ENCODE assay signal across 8 cellular contexts in genomic region chr22:42443240-42444059, GRCh38. TPM values are rescaled to one million over a fixed set of nuclear protein-coding genes. Genes with fewer than 3 reads are reported as not detected.
DNase-seq lines count a peak whose midpoint lies in the region; ATAC-seq, FAIRE-seq and TF ChIP-seq lines count a peak whose summit lies in the region.

No MANE protein-coding gene starts in this region.

- ATAC-seq in activated naive CD4-positive, alpha-beta T cell treated with anti-CD3 and anti-CD28 coated beads, Interleukin-2, amount 50 U/mL, for 72 hours: peak; percentile 29 to 64
- ATAC-seq in HepG2 (peak; percentile 23), GM19397 (IDR thresholded peaks at IDR 0.05; ENCODE audit: unreplicated experiment) (no peak)

- in situ Hi-C loops in HepG2 (cut with HindIII; ENCODE audit: extremely low pct_ligation_motif_present, low pct_unique_long_range_greater_than_20kb): loop anchor here (5.0 to 25.0 kb wide), 2 partner anchors 276 to 481 kb away; partner anchors contain the start of genes SEPTIN3 and SMIM45

- no peak for FAIRE-seq in HepG2 (lab: Jason Lieb, UNC)

- intact Hi-C loops in HepG2 (cut with micrococcal nuclease; ENCODE audit: unreplicated experiment) (no loop called here), tibial artery (cut with DNase I; ENCODE audit: low total_unique reads) (no loop called here)

- H3K27ac ChIP-seq in HepG2 (ENCODE audit: extremely low read length, insufficient read depth, low read length) (no peak overlapping the region), tibial artery (peak overlapping the region; percentile 60 to 66)

- TF ChIP-seq EP300 in HepG2 (IDR thresholded peaks at IDR 0.05; ENCODE audit: low read depth in 2 of 2, low read length in 2 of 2) (no peak), HepG2 (CRISPR knock-in tag; IDR thresholded peaks at IDR 0.05; ENCODE audit: borderline replicate concordance) (no peak)

- H3K36me3 Mint-ChIP-seq in activated naive CD4-positive, alpha-beta T cell treated with anti-CD3 and anti-CD28 coated beads, Interleukin-2, amount 50 U/mL, for 72 hours: no peaks in the 10 kb centered on the region

- peak overlapping the region in 1 of 3 experiments; percentile 57; a peak in 1 of 6 replicates for H3K4me3 ChIP-seq in HepG2 (replicated peaks in 1 of 3; ENCODE audit: insufficient read depth in 1 of 3, low read depth in 2 of 3, low read length in 3 of 3)
- H3K4me3 ChIP-seq in tibial artery: peak overlapping the region; percentile 40 to 52

- H3K4me2 ChIP-seq in HepG2 (ENCODE audit: low read depth, low read length): peak overlapping the region; percentile 78

- POLR2A ChIA-PET in HepG2 (lab: Yijun Ruan, JAX): no interaction called here

- 14% methylated on average over 2 of the region's 6 CpGs for WGBS in HepG2 (ENCODE audit: low lambda C conversion rate)

- BruUV-seq in HepG2 (replicated peaks; lab: Mats Ljungman, UMichigan): no TSS peak

- TF ChIP-seq RAD21 in HepG2 (CRISPR knock-in tag; IDR thresholded peaks at IDR 0.05): no peak

- H3K27ac Mint-ChIP-seq in activated naive CD4-positive, alpha-beta T cell treated with anti-CD3 and anti-CD28 coated beads, Interleukin-2, amount 50 U/mL, for 72 hours: peak overlapping the region; percentile 22 to 82

- no peak for TF ChIP-seq CTCF in HepG2 (CRISPR knock-in tag; IDR thresholded peaks at IDR 0.05)
- no peak for TF ChIP-seq CTCF in tibial artery (IDR thresholded peaks at IDR 0.05)

- no peaks in the 10 kb centered on the region for H3K36me3 ChIP-seq in HepG2 (replicated peaks in 1 of 2; ENCODE audit: control insufficient read depth in 1 of 2, insufficient read depth in 2 of 2, low read length in 2 of 2)
- H3K36me3 ChIP-seq in tibial artery: no peaks in the 10 kb centered on the region

- H3K9me3 ChIP-seq in HepG2 (ENCODE audit: low read length) (no peaks in the 10 kb centered on the region), tibial artery (no peaks in the 10 kb centered on the region)

- no peaks in the 10 kb centered on the region for H3K79me2 ChIP-seq in HepG2 (ENCODE audit: insufficient read depth, low read length)

- peak overlapping the region; percentile 93 for H2AFZ ChIP-seq in HepG2 (ENCODE audit: low read length)

- CTCF ChIA-PET in HepG2 (lab: Yijun Ruan, JAX; ENCODE audit: low intra/inter-chr PET ratio, low total read pairs): interaction anchor here (1.4 kb wide), 1 partner anchor 326 kb away, joined by 4 read pairs; no protein-coding TSS in a partner anchor

- H4K20me1 ChIP-seq in HepG2 (ENCODE audit: insufficient read depth, low read length): no peaks in the 10 kb centered on the region

- no peaks in the 10 kb centered on the region for H3K9me3 Mint-ChIP-seq in activated naive CD4-positive, alpha-beta T cell treated with anti-CD3 and anti-CD28 coated beads, Interleukin-2, amount 50 U/mL, for 72 hours

- peaks cover 1 to 41% of the 10 kb centered on the region in 2 experiments; a peak in 4 of 5 replicates for H3K27me3 ChIP-seq in HepG2 (ENCODE audit: control insufficient read depth in 1 of 2, insufficient read depth in 2 of 2, low read length in 2 of 2)
- H3K27me3 ChIP-seq in tibial artery: peaks cover 0 to 16% of the 10 kb centered on the region in 2 donors

- DNase-seq in activated CD4-positive, alpha-beta T cell treated with anti-CD3 and anti-CD28 coated beads for 48 hours: peak; percentile 43
- no peak for DNase-seq in activated CD4-positive, alpha-beta T cell treated with anti-CD3 and anti-CD28 coated beads for 1 hour
- no peak for DNase-seq in activated naive CD4-positive, alpha-beta T cell treated with anti-CD3 and anti-CD28 coated beads, Interleukin-2, amount 50 U/mL, for 72 hours (ENCODE audit: low spot score in 2 of 2)
- DNase-seq in HepG2 (ENCODE audit: low spot score) (no peak), tibial artery (no peak), NCI-H82 (lab: John Stamatoyannopoulos, UW) (no peak), AML-193 (lab: John Stamatoyannopoulos, UW) (no peak)

- no peak for TF ChIP-seq POLR2A in HepG2 (IDR thresholded peaks at IDR 0.05; ENCODE audit: insufficient read depth in 1 of 2, low read depth in 2 of 2, low read length in 2 of 2)

- peaks cover 20% of the 10 kb centered on the region for H3K4me1 ChIP-seq in HepG2 (ENCODE audit: insufficient read depth, low read length)
- peaks cover 0 to 27% (median 17%) of the 10 kb centered on the region in 4 donors for H3K4me1 ChIP-seq in tibial artery

- H3K9ac ChIP-seq in HepG2 (ENCODE audit: insufficient read depth, low read depth, low read length): no peak overlapping the region

TF ChIP-seq in HepG2, 621 proteins besides CTCF, POLR2A, EP300 and RAD21:
- peak; percentile 47; the same call in 1 of the 2 replicates for TF ChIP-seq MAFF (IDR thresholded peaks at IDR 0.05; ENCODE audit: low read depth, low read length)
- no peak for TF ChIP-seq KAT2B (IDR thresholded peaks at IDR 0.05; ENCODE audit: borderline replicate concordance, low read depth, low read length)
- TF ChIP-seq ZNF770 (CRISPR knock-in tag; IDR thresholded peaks at IDR 0.05): peak; percentile 28; the same call in 1 of the 2 replicates
- peak in 1 of 2 experiments; percentile 59; a peak in 2 of 4 replicates for TF ChIP-seq MAFK (conservative IDR thresholded peaks at IDR 0.05 in 1 of 2, IDR thresholded peaks at IDR 0.05 in 1 of 2; ENCODE audit: low read length in 2 of 2)
- TF ChIP-seq SRF (IDR thresholded peaks at IDR 0.05; ENCODE audit: low read depth, low read length): no peak
TF ChIP-seq in HepG2: peak in this region for 3.

RNA-seq across cellular contexts. Expression of gene NFAM1, which starts 11.2 kb away (rescaled TPM):
- total RNA-seq in activated naive CD4-positive, alpha-beta T cell treated with anti-CD3 and anti-CD28 coated beads, Interleukin-2, amount 50 U/mL, for 72 hours: under 1 TPM; 0.07 to 0.54 TPM
- total RNA-seq in HepG2 (2016; rRNA removed; fragmentation: Illumina TruSeq; extraction: Trizol): not detected in 2 replicates
- not detected in 2 replicates for total RNA-seq in HepG2 (2016; cell fraction: cytosol; rRNA removed; fragmentation: Illumina TruSeq; extraction: Trizol; ENCODE audit: low read depth)
- not detected in 2 replicates for total RNA-seq in HepG2 (2016; cell fraction: insoluble cytoplasmic fraction; rRNA removed; fragmentation: Illumina TruSeq; extraction: Trizol)
- not detected in 2 replicates for total RNA-seq in HepG2 (2016; cell fraction: membrane; rRNA removed; fragmentation: Illumina TruSeq; extraction: Trizol)
- not detected in 2 replicates for total RNA-seq in HepG2 (2016; cell fraction: nucleus; rRNA removed; fragmentation: Illumina TruSeq; extraction: Trizol)
- polyA plus RNA-seq in HepG2 (2011; rRNA removed): 0.03 and 0.10 TPM in 2 replicates
- 0.01 TPM in 2 replicates for polyA plus RNA-seq in HepG2 (2011; cell fraction: cytosol; rRNA removed)
- 0.05 TPM in 1 of 2 replicates, not detected in the other for polyA plus RNA-seq in HepG2 (2011; cell fraction: nucleus; rRNA removed)
- polyA plus RNA-seq in HepG2 (2012): 0.24 and 0.35 TPM in 2 replicates
- not detected in 2 replicates for polyA plus RNA-seq in HepG2 (2016; cell fraction: cytosol; fragmentation: Illumina TruSeq; extraction: Trizol; ENCODE audit: low read depth)
- not detected in 2 replicates for polyA plus RNA-seq in HepG2 (2016; cell fraction: insoluble cytoplasmic fraction; fragmentation: Illumina TruSeq; extraction: Trizol; ENCODE audit: low read depth)
- not detected in 2 replicates for polyA plus RNA-seq in HepG2 (2016; cell fraction: membrane; fragmentation: Illumina TruSeq; extraction: Trizol; ENCODE audit: low read depth)
- not detected in 2 replicates for polyA plus RNA-seq in HepG2 (2016; cell fraction: nucleus; fragmentation: Illumina TruSeq; extraction: Trizol; ENCODE audit: insufficient read depth, low read depth)
- polyA minus RNA-seq in HepG2 (2011; rRNA and poly(A)+ RNA removed; ENCODE audit: low replicate concordance): 0.05 TPM in 1 of 2 replicates, not detected in the other
- not detected in 2 replicates for polyA minus RNA-seq in HepG2 (2011; cell fraction: cytosol; rRNA and poly(A)+ RNA removed)
- polyA minus RNA-seq in HepG2 (2011; cell fraction: nucleus; rRNA and poly(A)+ RNA removed): not detected in 2 replicates
